Comparison of ENCODE assay signal across 17 cellular contexts in genomic region chr13:74868044-74868443, GRCh38.
"Had no signal": no experiment of that assay in that cellular context is flagged by ENCODE, and none has a peak within 500 bp of the region (broad histone marks: within the 10 kb centered on the region; RNA-seq: fewer than 3 reads in every experiment).

No MANE protein-coding gene starts in this region.

- H3K4me1 Mint-ChIP-seq: naive thymus-derived CD8-positive, alpha-beta T cell; stimulated activated memory B cell treated with anti-CD40 and anti-IgM and Interleukin-4, amounts not matched to agents 10 μg/mL and 1 μg/mL and 100 μg/mL, for 72 hours had no signal

- H3K27ac Mint-ChIP-seq: activated naive CD4-positive, alpha-beta T cell treated with anti-CD3 and anti-CD28 coated beads, Interleukin-2, amount 50 U/mL, for 72 hours; activated T-cell treated with anti-CD3 and anti-CD28 coated beads, Interleukin-2, amount 50 U/mL, for 24 hours; naive thymus-derived CD8-positive, alpha-beta T cell; stimulated activated memory B cell treated with anti-CD40 and anti-IgM and Interleukin-4, amounts not matched to agents 10 μg/mL and 1 μg/mL and 100 μg/mL, for 72 hours; T-helper 1 cell treated with Interleukin-12 subunit alpha and Interleukin-12 subunit beta and Interleukin-4 antibody, amounts not matched to agents 30 μg/mL and 1 μg/mL, for 36 hours had no signal

- H3K36me3 ChIP-seq: spleen, tibial nerve, vagina had no signal

- H3K27me3 Mint-ChIP-seq: stimulated activated memory B cell treated with anti-CD40 and anti-IgM and Interleukin-4, amounts not matched to agents 10 μg/mL and 1 μg/mL and 100 μg/mL, for 72 hours had no signal

- H3K36me3 Mint-ChIP-seq: activated naive CD4-positive, alpha-beta T cell treated with anti-CD3 and anti-CD28 coated beads, Interleukin-2, amount 50 U/mL, for 72 hours; stimulated activated memory B cell treated with anti-CD40 and anti-IgM and Interleukin-4, amounts not matched to agents 10 μg/mL and 1 μg/mL and 100 μg/mL, for 72 hours had no signal

- DNase-seq: activated CD4-positive, alpha-beta T cell treated with anti-CD3 and anti-CD28 coated beads, Interleukin-2, amount 50 U/mL, for 1 hour; activated effector memory CD4-positive, alpha-beta T cell treated with Interleukin-2 at 50 U/mL for 16 hours; activated T-cell treated with anti-CD3 and anti-CD28 coated beads, Interleukin-2, amount 50 U/mL, for 24 hours; anterior cingulate cortex; kidney glomerular epithelial cell; naive thymus-derived CD8-positive, alpha-beta T cell; posterior cingulate gyrus; right cardiac atrium; spleen; stimulated activated CD4-positive, alpha-beta T cell treated with anti-CD3 and anti-CD28 coated beads, Interleukin-1b, Interleukin-23, amount 100 ng/mL, for 48 hours had no signal

- H3K4me3 Mint-ChIP-seq: activated T-cell treated with anti-CD3 and anti-CD28 coated beads, Interleukin-2, amount 50 U/mL, for 24 hours; naive thymus-derived CD8-positive, alpha-beta T cell; stimulated activated memory B cell treated with anti-CD40 and anti-IgM and Interleukin-4, amounts not matched to agents 10 μg/mL and 1 μg/mL and 100 μg/mL, for 72 hours; T-helper 1 cell treated with Interleukin-12 subunit alpha and Interleukin-12 subunit beta and Interleukin-4 antibody, amounts not matched to agents 30 μg/mL and 1 μg/mL, for 36 hours had no signal

- H3K9me3 ChIP-seq: vagina had no signal

- ATAC-seq: activated naive CD4-positive, alpha-beta T cell treated with anti-CD3 and anti-CD28 coated beads, Interleukin-2, amount 50 U/mL, for 72 hours; naive thymus-derived CD8-positive, alpha-beta T cell; right cardiac atrium; stimulated activated memory B cell treated with anti-CD40 and anti-IgM and Interleukin-4, amounts not matched to agents 10 μg/mL and 1 μg/mL and 100 μg/mL, for 72 hours had no signal

- H3K9me3 Mint-ChIP-seq: stimulated activated memory B cell treated with anti-CD40 and anti-IgM and Interleukin-4, amounts not matched to agents 10 μg/mL and 1 μg/mL and 100 μg/mL, for 72 hours had no signal

- H3K4me3 ChIP-seq: hepatocyte, lung, spleen, tibial nerve, vagina had no signal

- H3K4me1 ChIP-seq: spleen, tibial nerve, vagina had no signal
